14 cellular contexts compared by ENCODE assay signal in genomic region chr9:134059188-134059641, GRCh38. TPM values are rescaled to one million over a fixed set of nuclear protein-coding genes. Genes with fewer than 3 reads are reported as not detected.
DNase-seq lines count a peak whose midpoint lies in the region; ATAC-seq, FAIRE-seq and TF ChIP-seq lines count a peak whose summit lies in the region.
"Had no signal": no experiment of that assay in that cellular context is flagged by ENCODE, and none has a peak within 500 bp of the region (broad histone marks: within the 10 kb centered on the region; RNA-seq: fewer than 3 reads in every experiment).

No MANE protein-coding gene starts in this region.

- FAIRE-seq in endothelial cell of umbilical vein (lab: Jason Lieb, UNC): no peak

- no peak overlapping the region for H2AFZ ChIP-seq in endothelial cell of umbilical vein (ENCODE audit: low read depth, low read length)
- H2AFZ ChIP-seq in trophoblast cell (ENCODE audit: insufficient read depth, low read length, poor library complexity): no peak overlapping the region

- H3K14ac ChIP-seq in trophoblast cell (ENCODE audit: low read length): no peak overlapping the region

- H3K4me2 ChIP-seq in endothelial cell of umbilical vein (ENCODE audit: insufficient read depth, low read length): peak overlapping the region; percentile 26
- no peak overlapping the region for H3K4me2 ChIP-seq in trophoblast cell (ENCODE audit: low read length)

- DNase-seq in A673 (ENCODE audit: low spot score) (no peak), HFFc6 (no peak), endothelial cell of umbilical vein (ENCODE audit: low read depth, low spot score) (no peak), trophoblast cell (no peak), vagina (ENCODE audit: extremely low spot score in 2 of 2) (no peak), C1 segment of cervical spinal cord (lab: John Stamatoyannopoulos, UW) (no peak)
- DNase-seq in effector memory CD4-positive, alpha-beta T cell: no peak
- DNase-seq: NCI-H146 had no signal

- BruUV-seq in A673 (replicated peaks; lab: Mats Ljungman, UMichigan) (no TSS peak), endothelial cell of umbilical vein (replicated peaks; lab: Mats Ljungman, UMichigan) (no TSS peak)

- H3K9me1 ChIP-seq in endothelial cell of umbilical vein (replicated peaks; ENCODE audit: control insufficient read depth, extremely low read depth, insufficient read depth, low read length): no peaks in the 10 kb centered on the region

- H3K4me3 Mint-ChIP-seq in HFFc6: peak overlapping the region; percentile 42; the same call in 1 of the 2 replicates
- H3K4me3 Mint-ChIP-seq: type B pancreatic cell had no signal

- CTCF ChIA-PET in A673 (lab: Charles Lee): no interaction called here
- CTCF ChIA-PET in endothelial cell of umbilical vein (lab: Charles Lee): no interaction called here

- POLR2A ChIA-PET in A673 (lab: Charles Lee; ENCODE audit: low non-redundant PET) (no interaction called here), endothelial cell of umbilical vein (lab: Charles Lee) (no interaction called here)

- H4K20me1 ChIP-seq in endothelial cell of umbilical vein (replicated peaks; ENCODE audit: control insufficient read depth, extremely low read depth, insufficient read depth, low read length): no peaks in the 10 kb centered on the region

- dilution Hi-C loops in endothelial cell of umbilical vein (cut with MboI; ENCODE audit: extremely low pct_ligation_motif_present, low sequenced_read_pairs): no loop called here

- TF ChIP-seq CTCF in A673 (conservative IDR thresholded peaks at IDR 0.05; ENCODE audit: low read depth, low read length): no peak
- TF ChIP-seq CTCF in HFFc6 (IDR thresholded peaks at IDR 0.05): no peak
- TF ChIP-seq CTCF in endothelial cell of umbilical vein (IDR thresholded peaks at IDR 0.05; ENCODE audit: extremely low read depth in 1 of 2, insufficient read depth in 1 of 2, low read depth in 1 of 2, low read length in 2 of 2): no peak
- TF ChIP-seq CTCF in vagina (IDR thresholded peaks at IDR 0.05): no peak

- H3K36me3 ChIP-seq in A673 (ENCODE audit: insufficient read depth, low read length, poor library complexity, severe bottlenecking) (no peaks in the 10 kb centered on the region), endothelial cell of umbilical vein (ENCODE audit: control insufficient read depth in 2 of 2, extremely low read depth in 1 of 2, insufficient read depth in 2 of 2, low read length in 2 of 2) (peaks cover 0 to 3% of the 10 kb centered on the region in 2 experiments), trophoblast cell (ENCODE audit: control insufficient read depth in 1 of 2, insufficient read depth in 2 of 2, low read length in 2 of 2) (peaks cover 0 to 10% of the 10 kb centered on the region in 2 experiments), vagina (no peaks in the 10 kb centered on the region)
- no peaks in the 10 kb centered on the region for H3K36me3 ChIP-seq in effector memory CD4-positive, alpha-beta T cell (ENCODE audit: control insufficient read depth, insufficient read depth, low read length)

- no peak overlapping the region for H4K12ac ChIP-seq in trophoblast cell (ENCODE audit: low read depth, low read length)

- TF ChIP-seq POLR2A in endothelial cell of umbilical vein (IDR thresholded peaks at IDR 0.05; ENCODE audit: low read depth, low read length) (no peak), vagina (IDR thresholded peaks at IDR 0.05) (no peak)

- no peak overlapping the region for H2AK5ac ChIP-seq in trophoblast cell (ENCODE audit: low read length)

- H4K8ac ChIP-seq in trophoblast cell (ENCODE audit: low read depth, low read length): no peak overlapping the region

- intact Hi-C loops in A673 (cut with micrococcal nuclease; ENCODE audit: unreplicated experiment) (no loop called here), endothelial cell of umbilical vein (cut with micrococcal nuclease) (no loop called here), vagina (cut with DNase I) (no loop called here)

- no peak overlapping the region for H3K23ac ChIP-seq in trophoblast cell (ENCODE audit: low read length)

- peaks cover 90% of the 10 kb centered on the region for H3K79me2 ChIP-seq in endothelial cell of umbilical vein (ENCODE audit: control insufficient read depth, insufficient read depth, low read length)
- H3K79me2 ChIP-seq in trophoblast cell (ENCODE audit: control insufficient read depth, insufficient read depth, low read length, poor library complexity): peaks cover 22% of the 10 kb centered on the region

- H3K4me3 ChIP-seq in A673 (ENCODE audit: low read depth, low read length, poor library complexity, severe bottlenecking) (no peak overlapping the region), endothelial cell of umbilical vein (replicated peaks in 1 of 3; ENCODE audit: insufficient read depth in 1 of 3, low read depth in 1 of 3, low read length in 3 of 3) (no peak overlapping the region), trophoblast cell (ENCODE audit: low read depth, low read length) (no peak overlapping the region), vagina (no peak overlapping the region)
- no peak overlapping the region for H3K4me3 ChIP-seq in effector memory CD4-positive, alpha-beta T cell (ENCODE audit: insufficient read depth, low read depth, low read length, poor library complexity, severe bottlenecking)
- H3K4me3 ChIP-seq: coronary artery, gastroesophageal sphincter, skin epidermis had no signal

- no peak overlapping the region for H4K91ac ChIP-seq in trophoblast cell (ENCODE audit: low read depth, low read length)

- no peaks in the 10 kb centered on the region for H3K27me3 ChIP-seq in A673 (replicated peaks; ENCODE audit: insufficient read depth, low read depth, low read length, poor library complexity)
- no peaks in the 10 kb centered on the region for H3K27me3 ChIP-seq in endothelial cell of umbilical vein (ENCODE audit: control insufficient read depth in 2 of 2, insufficient read depth in 2 of 2, low read length in 2 of 2)
- H3K27me3 ChIP-seq in trophoblast cell (ENCODE audit: insufficient read depth, low read length): no peaks in the 10 kb centered on the region
- H3K27me3 ChIP-seq in vagina: no peaks in the 10 kb centered on the region
- H3K27me3 ChIP-seq in effector memory CD4-positive, alpha-beta T cell (replicated peaks; ENCODE audit: control insufficient read depth, insufficient read depth, low read length, poor library complexity, severe bottlenecking): no peaks in the 10 kb centered on the region
- H3K27me3 ChIP-seq: gastroesophageal sphincter had no signal

- no peak overlapping the region for H3K9ac ChIP-seq in endothelial cell of umbilical vein (replicated peaks; ENCODE audit: extremely low read depth, insufficient read depth, low read length)
- H3K9ac ChIP-seq in trophoblast cell (ENCODE audit: low read length): no peak overlapping the region

- ATAC-seq in HG03439 (IDR thresholded peaks at IDR 0.05; ENCODE audit: unreplicated experiment): no peak
- ATAC-seq: gastroesophageal sphincter had no signal

- no peaks in the 10 kb centered on the region for H3K79me1 ChIP-seq in trophoblast cell (ENCODE audit: low read length)

- H3K4me1 Mint-ChIP-seq in HFFc6 (ENCODE audit: low read depth): peaks cover 36% of the 10 kb centered on the region

- WGBS in trophoblast cell (ENCODE audit: extremely low coverage, insufficient coverage, insufficient read length): no CpG with 5 or more reads among the region's 16 CpGs

- no peak overlapping the region for H2BK12ac ChIP-seq in trophoblast cell (ENCODE audit: low read length)

- no peak overlapping the region for H3K18ac ChIP-seq in trophoblast cell (ENCODE audit: low read length)

- H3K4me1 ChIP-seq in A673 (ENCODE audit: insufficient read depth, low read length, poor library complexity, severe bottlenecking): no peaks in the 10 kb centered on the region
- H3K4me1 ChIP-seq in endothelial cell of umbilical vein (ENCODE audit: control insufficient read depth, extremely low read depth, insufficient read depth, low read length): peaks cover 8% of the 10 kb centered on the region
- H3K4me1 ChIP-seq in trophoblast cell (ENCODE audit: control insufficient read depth in 1 of 2, insufficient read depth in 2 of 2, low read length in 2 of 2): peaks cover 34 to 38% of the 10 kb centered on the region in 2 experiments
- H3K4me1 ChIP-seq in vagina: peaks cover 98% of the 10 kb centered on the region
- peaks cover 19% of the 10 kb centered on the region for H3K4me1 ChIP-seq in effector memory CD4-positive, alpha-beta T cell (ENCODE audit: control insufficient read depth, insufficient read depth, low read length, poor library complexity, severe bottlenecking)

- H3K27ac Mint-ChIP-seq in HFFc6: peak overlapping the region; percentile 52

- H2BK120ac ChIP-seq in trophoblast cell (ENCODE audit: insufficient read depth, low read length, poor library complexity): no peak overlapping the region

- H2BK5ac ChIP-seq in trophoblast cell (ENCODE audit: low read depth, low read length, poor library complexity): no peak overlapping the region

- H3K9me3 ChIP-seq in A673 (ENCODE audit: low read depth, low read length, poor library complexity, severe bottlenecking): no peaks in the 10 kb centered on the region
- no peaks in the 10 kb centered on the region for H3K9me3 ChIP-seq in endothelial cell of umbilical vein (replicated peaks; ENCODE audit: control insufficient read depth, insufficient read depth, low read length)
- peaks cover 2% of the 10 kb centered on the region for H3K9me3 ChIP-seq in trophoblast cell (ENCODE audit: insufficient read depth, low read depth, low read length)
- H3K9me3 ChIP-seq in vagina: no peaks in the 10 kb centered on the region
- no peaks in the 10 kb centered on the region for H3K9me3 ChIP-seq in effector memory CD4-positive, alpha-beta T cell (ENCODE audit: control insufficient read depth, low read length)
- H3K9me3 ChIP-seq: gastroesophageal sphincter had no signal

- no peaks in the 10 kb centered on the region; the same call in none of the 2 replicates for H3K27me3 Mint-ChIP-seq in HFFc6 (ENCODE audit: insufficient read depth)
- H3K27me3 Mint-ChIP-seq: type B pancreatic cell had no signal

- H3K36me3 Mint-ChIP-seq in HFFc6 (ENCODE audit: low read depth): no peaks in the 10 kb centered on the region
- H3K36me3 Mint-ChIP-seq: type B pancreatic cell had no signal

- peak overlapping the region; percentile 23 for H3K4ac ChIP-seq in trophoblast cell (ENCODE audit: low read depth, low read length)

- no peaks in the 10 kb centered on the region for H3K9me3 Mint-ChIP-seq in HFFc6
- H3K9me3 Mint-ChIP-seq: type B pancreatic cell had no signal

- H3K27ac ChIP-seq in A673 (ENCODE audit: low read depth, low read length, poor library complexity, severe bottlenecking) (peak overlapping the region; percentile 42), endothelial cell of umbilical vein (ENCODE audit: insufficient read depth, low read depth, low read length) (peak overlapping the region; percentile 19), trophoblast cell (ENCODE audit: low read depth, low read length) (no peak overlapping the region), vagina (no peak overlapping the region)
- no peak overlapping the region for H3K27ac ChIP-seq in effector memory CD4-positive, alpha-beta T cell (ENCODE audit: insufficient read depth, low read length, poor library complexity, severe bottlenecking)
- H3K27ac ChIP-seq: coronary artery, epithelial cell of prostate had no signal

RNA-seq across cellular contexts. Expression of gene BRD3, which starts 8.6 kb away (rescaled TPM):
- 61.6 and 72.7 TPM in 2 replicates for total RNA-seq in A673 (2021)
- 10 to 100 TPM; 17.1 to 20.9 (median 18.6) TPM for total RNA-seq in HFFc6 (2021; fragmentation: NEBNext Ultra II Directional; extraction: Animal tissue kit (Norgen Biotek cat#: 25700))
- 47.1 and 54.1 TPM in 2 replicates for total RNA-seq in endothelial cell of umbilical vein
- 10.5 and 13.7 TPM in 2 replicates for polyA plus RNA-seq in endothelial cell of umbilical vein
- 9.3 and 10.5 TPM in 2 replicates for polyA plus RNA-seq in endothelial cell of umbilical vein (2011; cell fraction: cytosol; rRNA removed)
- polyA plus RNA-seq in endothelial cell of umbilical vein (2011; cell fraction: nucleus; rRNA removed): 16.5 and 20.1 TPM in 2 replicates
- 18.5 and 24.5 TPM in 2 replicates for polyA plus RNA-seq in endothelial cell of umbilical vein (2012)
- polyA minus RNA-seq in endothelial cell of umbilical vein: 11.4 and 13.8 TPM in 2 replicates
- polyA minus RNA-seq in endothelial cell of umbilical vein (2011; cell fraction: cytosol; rRNA and poly(A)+ RNA removed): 30.0 TPM
- 11.8 and 17.2 TPM in 2 replicates for polyA minus RNA-seq in endothelial cell of umbilical vein (2011; cell fraction: nucleus; rRNA and poly(A)+ RNA removed)
- 16.3 and 17.4 TPM in 2 replicates for polyA plus RNA-seq in trophoblast cell (2013)
- total RNA-seq in vagina: 20.4 TPM

RNA-seq across cellular contexts. Expression of gene BRD3OS, which starts 33.9 kb away (rescaled TPM):
- 13.5 and 22.2 TPM in 2 replicates for total RNA-seq in A673 (2021)
- 10 to 100 TPM; 28.7 to 36.8 (median 31.1) TPM for total RNA-seq in HFFc6 (2021; fragmentation: NEBNext Ultra II Directional; extraction: Animal tissue kit (Norgen Biotek cat#: 25700))
- 15.4 and 18.2 TPM in 2 replicates for total RNA-seq in endothelial cell of umbilical vein
- 10.6 and 11.9 TPM in 2 replicates for polyA plus RNA-seq in endothelial cell of umbilical vein
- 11.8 and 13.1 TPM in 2 replicates for polyA plus RNA-seq in endothelial cell of umbilical vein (2011; cell fraction: cytosol; rRNA removed)
- 7.0 and 8.3 TPM in 2 replicates for polyA plus RNA-seq in endothelial cell of umbilical vein (2011; cell fraction: nucleus; rRNA removed)
- polyA plus RNA-seq in endothelial cell of umbilical vein (2012): 13.4 and 13.5 TPM in 2 replicates
- 6.8 and 10.0 TPM in 2 replicates for polyA minus RNA-seq in endothelial cell of umbilical vein
- polyA minus RNA-seq in endothelial cell of umbilical vein (2011; cell fraction: cytosol; rRNA and poly(A)+ RNA removed): 8.9 TPM
- polyA minus RNA-seq in endothelial cell of umbilical vein (2011; cell fraction: nucleus; rRNA and poly(A)+ RNA removed): 2.3 and 4.9 TPM in 2 replicates
- polyA plus RNA-seq in trophoblast cell (2013): 7.4 and 8.4 TPM in 2 replicates
- 13.0 TPM for total RNA-seq in vagina

Comparison
In these comparisons a context has a peak if more than half of its experiments do, and no peak if none do; other contexts are left out.
1. H3K27ac ChIP-seq: peak in A673 (single experiment) and endothelial cell of umbilical vein (single experiment); none in trophoblast cell (single experiment), vagina (single experiment) and effector memory CD4-positive, alpha-beta T cell (single experiment).